ENCODE assay signal across 7 cellular contexts in the genomic region with DNA sequence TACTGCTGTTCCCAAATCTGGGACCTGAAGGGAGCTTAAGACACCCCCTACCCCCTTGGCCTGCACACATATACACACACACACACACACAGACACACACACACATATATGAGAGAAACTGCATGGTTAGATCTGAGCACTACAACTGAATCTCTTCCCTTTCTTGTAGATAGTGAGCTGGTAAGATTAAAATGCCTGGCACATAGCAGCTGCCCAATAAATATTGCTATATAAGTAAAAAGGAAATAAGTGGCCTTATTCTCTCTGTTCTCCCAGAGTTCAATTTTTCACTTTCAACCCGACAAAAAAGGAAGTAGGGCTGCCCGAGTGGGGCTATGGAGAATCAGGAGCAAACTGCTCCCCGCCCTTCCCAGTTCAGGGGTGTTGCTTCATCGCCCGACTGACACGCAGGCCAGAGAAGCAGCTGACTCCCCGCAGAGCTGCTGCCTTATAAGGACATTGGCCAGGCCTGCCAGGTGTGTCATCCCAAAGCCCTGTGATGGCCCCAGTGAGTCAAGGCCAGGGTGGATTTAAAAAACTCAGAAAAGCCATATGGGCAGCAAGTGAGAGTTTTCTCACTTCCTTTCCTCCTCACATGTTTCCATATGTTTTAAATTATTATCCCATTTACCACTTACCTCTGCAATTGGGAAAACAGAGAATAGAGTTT.
DNase-seq lines count a peak whose midpoint lies in the region; ATAC-seq lines count a peak whose summit lies in the region.

No MANE protein-coding gene starts in this region.

- peaks cover 60% of the 10 kb centered on the region for H3K4me1 Mint-ChIP-seq in dendritic cell treated with granulocyte-macrophage colony-stimulating factor and Interleukin-4, amounts not matched to agents 40 ng/mL and 50 ng/mL, for 4 days (ENCODE audit: low read depth)

- H3K36me3 Mint-ChIP-seq in dendritic cell treated with granulocyte-macrophage colony-stimulating factor and Interleukin-4, amounts not matched to agents 40 ng/mL and 50 ng/mL, for 4 days (ENCODE audit: low read depth), result no peaks in the 10 kb centered on the region

- H3K9me3 Mint-ChIP-seq in dendritic cell treated with granulocyte-macrophage colony-stimulating factor and Interleukin-4, amounts not matched to agents 40 ng/mL and 50 ng/mL, for 4 days, result no peaks in the 10 kb centered on the region

- peak; percentile 96 for ATAC-seq in GM18511 (IDR thresholded peaks at IDR 0.05; ENCODE audit: unreplicated experiment)
- ATAC-seq in HG02763 (IDR thresholded peaks at IDR 0.05; ENCODE audit: unreplicated experiment), result peak; percentile 80

- no peak overlapping the region for H3K4me3 Mint-ChIP-seq in dendritic cell treated with granulocyte-macrophage colony-stimulating factor and Interleukin-4, amounts not matched to agents 40 ng/mL and 50 ng/mL, for 4 days

- intact Hi-C loops in dendritic cell treated with granulocyte-macrophage colony-stimulating factor and Interleukin-4, amounts not matched to agents 40 ng/mL and 50 ng/mL, for 4 days (cut with micrococcal nuclease), result no loop called here

- peaks cover 2% of the 10 kb centered on the region for H3K27me3 Mint-ChIP-seq in dendritic cell treated with granulocyte-macrophage colony-stimulating factor and Interleukin-4, amounts not matched to agents 40 ng/mL and 50 ng/mL, for 4 days

- peak overlapping the region; percentile 56 for H3K27ac Mint-ChIP-seq in dendritic cell treated with granulocyte-macrophage colony-stimulating factor and Interleukin-4, amounts not matched to agents 40 ng/mL and 50 ng/mL, for 4 days

- DNase-seq in NCI-H69 (lab: John Stamatoyannopoulos, UW) (peak; percentile 68), mesenteric fat pad (ENCODE audit: low spot score) (peak; percentile 94), amniotic stem cell (lab: John Stamatoyannopoulos, UW) (no peak), cerebellar nuclear complex (lab: John Stamatoyannopoulos, UW) (no peak)

Comparison
In these comparisons a context has a peak if more than half of its experiments do, and no peak if none do; other contexts are left out.
1. DNase-seq: peak in NCI-H69 (single experiment) and mesenteric fat pad (single experiment); none in amniotic stem cell (single experiment) and cerebellar nuclear complex (0 of 2).